ENCODE assay signal across 25 cellular contexts in genomic region chr6:106823732-106824351, GRCh38.
DNase-seq lines count a peak whose midpoint lies in the region; ATAC-seq and TF ChIP-seq lines count a peak whose summit lies in the region.
"Had no signal": no experiment of that assay in that cellular context is flagged by ENCODE, and none has a peak within 500 bp of the region (broad histone marks: within the 10 kb centered on the region; RNA-seq: fewer than 3 reads in every experiment).

No MANE protein-coding gene starts in this region.

- WGBS in endodermal cell (ENCODE audit: insufficient coverage in 1 of 2, insufficient read length in 1 of 2), 2 experiments, result 86 to 100% methylated on average over 2 to 10 of the region's 10 CpGs
- WGBS in transverse colon (ENCODE audit: low coverage in 1 of 2), 2 donors, result 42 to 52% methylated on average over 2 to 10 of the region's 10 CpGs

- peaks cover 22% of the 10 kb centered on the region for H3K4me1 Mint-ChIP-seq in endodermal cell
- peaks cover 7% of the 10 kb centered on the region for H3K4me1 Mint-ChIP-seq in stimulated activated memory B cell treated with anti-CD40 and anti-IgM and Interleukin-4, amounts not matched to agents 10 μg/mL and 1 μg/mL and 100 μg/mL, for 72 hours
- H3K4me1 Mint-ChIP-seq in activated T-cell treated with anti-CD3 and anti-CD28 coated beads, Interleukin-2, amount 50 U/mL, for 24 hours (ENCODE audit: low read depth), result no peaks in the 10 kb centered on the region
- H3K4me1 Mint-ChIP-seq: central memory CD8-positive, alpha-beta T cell had no signal

- peak; percentile 96 for ATAC-seq in left lung
- no peak for ATAC-seq in stimulated activated memory B cell treated with anti-CD40 and anti-IgM and Interleukin-4, amounts not matched to agents 10 μg/mL and 1 μg/mL and 100 μg/mL, for 72 hours
- ATAC-seq: HCT116; heart right ventricle; PC-3; stimulated activated naive CD8-positive, alpha-beta T cell treated with anti-CD3 and anti-CD28 coated beads, Interleukin-15, Interleukin-2, amounts not matched to agents 100 U/mL and 50 U/mL, for 24 hours had no signal

- H3K9me3 ChIP-seq in endodermal cell (ENCODE audit: control insufficient read depth, low read length) (no peaks in the 10 kb centered on the region), left lung (peaks cover 0 to 3% of the 10 kb centered on the region in 2 donors), transverse colon (peaks cover 0 to 4% of the 10 kb centered on the region in 2 donors)
- H3K9me3 ChIP-seq: uterus had no signal

- TF ChIP-seq POLR2A in transverse colon (IDR thresholded peaks at IDR 0.05), result no peak

- H3K4me3 Mint-ChIP-seq in endodermal cell, result no peak overlapping the region
- no peak overlapping the region for H3K4me3 Mint-ChIP-seq in stimulated activated memory B cell treated with anti-CD40 and anti-IgM and Interleukin-4, amounts not matched to agents 10 μg/mL and 1 μg/mL and 100 μg/mL, for 72 hours
- no peak overlapping the region for H3K4me3 Mint-ChIP-seq in activated T-cell treated with anti-CD3 and anti-CD28 coated beads, Interleukin-2, amount 50 U/mL, for 24 hours
- H3K4me3 Mint-ChIP-seq: central memory CD8-positive, alpha-beta T cell had no signal

- peaks cover 2% of the 10 kb centered on the region for H3K9me3 Mint-ChIP-seq in endodermal cell
- H3K9me3 Mint-ChIP-seq in stimulated activated memory B cell treated with anti-CD40 and anti-IgM and Interleukin-4, amounts not matched to agents 10 μg/mL and 1 μg/mL and 100 μg/mL, for 72 hours, result peaks cover 6% of the 10 kb centered on the region
- no peaks in the 10 kb centered on the region for H3K9me3 Mint-ChIP-seq in activated T-cell treated with anti-CD3 and anti-CD28 coated beads, Interleukin-2, amount 50 U/mL, for 24 hours
- H3K9me3 Mint-ChIP-seq: central memory CD8-positive, alpha-beta T cell had no signal

- H3K4me3 ChIP-seq in endodermal cell (ENCODE audit: low read length), result no peak overlapping the region
- H3K4me3 ChIP-seq in left lung, result no peak overlapping the region
- H3K4me3 ChIP-seq in transverse colon, result no peak overlapping the region
- H3K4me3 ChIP-seq: BLaER1 treated with 17β-estradiol and CSF1 and Interleukin-3, amounts not matched to agents 10 nM and 100 nM; heart right ventricle; SK-N-MC; uterus had no signal

- no peaks in the 10 kb centered on the region for H3K36me3 ChIP-seq in endodermal cell (ENCODE audit: control insufficient read depth, insufficient read depth, low read length)
- H3K36me3 ChIP-seq in left lung, result no peaks in the 10 kb centered on the region
- no peaks in the 10 kb centered on the region for H3K36me3 ChIP-seq in transverse colon
- H3K36me3 ChIP-seq: BLaER1 treated with 17β-estradiol and CSF1 and Interleukin-3, amounts not matched to agents 10 nM and 100 nM; heart right ventricle; uterus had no signal

- H3K27ac ChIP-seq in endodermal cell (ENCODE audit: low read depth, low read length) (no peak overlapping the region), left lung (no peak overlapping the region), transverse colon (no peak overlapping the region)
- H3K27ac ChIP-seq: BLaER1 treated with 17β-estradiol and CSF1 and Interleukin-3, amounts not matched to agents 10 nM and 100 nM; heart right ventricle; SK-N-MC; uterus had no signal

- TF ChIP-seq EP300 in transverse colon (IDR thresholded peaks at IDR 0.05; ENCODE audit: low read depth), result no peak

- in situ Hi-C loops in transverse colon (cut with MboI; ENCODE audit: low pct_ligation_motif_present in 1 of 4, low pct_unique_long_range_greater_than_20kb in 1 of 4, low sequenced_read_pairs in 3 of 4), result no loop called here

- no peaks in the 10 kb centered on the region for H3K36me3 Mint-ChIP-seq in endodermal cell (ENCODE audit: low read depth)
- H3K36me3 Mint-ChIP-seq in stimulated activated memory B cell treated with anti-CD40 and anti-IgM and Interleukin-4, amounts not matched to agents 10 μg/mL and 1 μg/mL and 100 μg/mL, for 72 hours, result no peaks in the 10 kb centered on the region
- no peaks in the 10 kb centered on the region for H3K36me3 Mint-ChIP-seq in activated T-cell treated with anti-CD3 and anti-CD28 coated beads, Interleukin-2, amount 50 U/mL, for 24 hours (ENCODE audit: low read depth)

- peak overlapping the region; percentile 94 for H3K27ac Mint-ChIP-seq in endodermal cell
- H3K27ac Mint-ChIP-seq in stimulated activated memory B cell treated with anti-CD40 and anti-IgM and Interleukin-4, amounts not matched to agents 10 μg/mL and 1 μg/mL and 100 μg/mL, for 72 hours, result no peak overlapping the region
- H3K27ac Mint-ChIP-seq in activated T-cell treated with anti-CD3 and anti-CD28 coated beads, Interleukin-2, amount 50 U/mL, for 24 hours, result no peak overlapping the region

- H3K27me3 Mint-ChIP-seq in endodermal cell (ENCODE audit: insufficient read depth), result no peaks in the 10 kb centered on the region
- no peaks in the 10 kb centered on the region for H3K27me3 Mint-ChIP-seq in stimulated activated memory B cell treated with anti-CD40 and anti-IgM and Interleukin-4, amounts not matched to agents 10 μg/mL and 1 μg/mL and 100 μg/mL, for 72 hours
- H3K27me3 Mint-ChIP-seq in activated T-cell treated with anti-CD3 and anti-CD28 coated beads, Interleukin-2, amount 50 U/mL, for 24 hours, result peaks cover 9% of the 10 kb centered on the region

- intact Hi-C loops in left lung (cut with DNase I), result no loop called here
- intact Hi-C loops in transverse colon (cut with DNase I; ENCODE audit: low total_unique reads), result no loop called here

- TF ChIP-seq CTCF in endodermal cell (conservative IDR thresholded peaks at IDR 0.05) (no peak), left lung (IDR thresholded peaks at IDR 0.05) (no peak), transverse colon (IDR thresholded peaks at IDR 0.05) (no peak)

- DNase-seq in NCI-H510A treated with DMSO at 0.1 percent for 48 hours (lab: John Stamatoyannopoulos, UW), result peak; percentile 4
- no peak for DNase-seq in NCI-H510A (lab: John Stamatoyannopoulos, UW)
- peak; percentile 91 for DNase-seq in endodermal cell
- peak in 1 of 2 donors; percentile 53 for DNase-seq in left lung
- DNase-seq in transverse colon, result peak; percentile 36
- no peak for DNase-seq in pons (ENCODE audit: low spot score)
- no peak for DNase-seq in activated T-cell treated with anti-CD3 and anti-CD28 coated beads, Interleukin-2, amount 50 U/mL, for 24 hours
- DNase-seq: activated CD4-positive, CD25-positive, alpha-beta regulatory T cell treated with anti-CD3 and anti-CD28 coated beads, Interleukin-2, amount 50 U/mL, for 72 hours; activated effector memory CD4-positive, alpha-beta T cell treated with Interleukin-2 at 50 U/mL for 16 hours; amygdala; effector CD8-positive, alpha-beta T cell; heart right ventricle; NCI-H1694; NCI-H524 treated with DMSO at 0.1 percent for 48 hours; PC-3; retina; stimulated activated CD4-positive, alpha-beta T cell treated with anti-CD3 and anti-CD28 coated beads, Interleukin-15, amount 100 ng/mL, for 24 hours; stimulated activated naive CD8-positive, alpha-beta T cell treated with anti-CD3 and anti-CD28 coated beads, Interleukin-15, Interleukin-2, amounts not matched to agents 100 U/mL and 50 U/mL, for 24 hours; T-helper 9 cell; uterus had no signal

- H3K27me3 ChIP-seq in endodermal cell (ENCODE audit: control insufficient read depth, insufficient read depth, low read length, poor library complexity, severe bottlenecking), result no peaks in the 10 kb centered on the region
- no peaks in the 10 kb centered on the region for H3K27me3 ChIP-seq in left lung
- no peaks in the 10 kb centered on the region for H3K27me3 ChIP-seq in transverse colon
- H3K27me3 ChIP-seq: BLaER1 treated with 17β-estradiol and CSF1 and Interleukin-3, amounts not matched to agents 10 nM and 100 nM; uterus had no signal

- H3K4me1 ChIP-seq in endodermal cell (ENCODE audit: control insufficient read depth, insufficient read depth, low read length), result peaks cover 5% of the 10 kb centered on the region
- no peaks in the 10 kb centered on the region for H3K4me1 ChIP-seq in left lung
- H3K4me1 ChIP-seq in transverse colon, result no peaks in the 10 kb centered on the region
- H3K4me1 ChIP-seq: BLaER1 treated with 17β-estradiol and CSF1 and Interleukin-3, amounts not matched to agents 10 nM and 100 nM; heart right ventricle; uterus had no signal

- no peak overlapping the region for H3K9ac ChIP-seq in endodermal cell (ENCODE audit: extremely low read depth, low read length, poor library complexity, severe bottlenecking)
- H3K9ac ChIP-seq: BLaER1 treated with 17β-estradiol and CSF1 and Interleukin-3, amounts not matched to agents 10 nM and 100 nM had no signal

Comparison
In these comparisons a context has a peak if more than half of its experiments do, and no peak if none do; other contexts are left out.
1. DNase-seq: peak in NCI-H510A treated with DMSO at 0.1 percent for 48 hours (single experiment), endodermal cell (single experiment) and transverse colon (single experiment); none in NCI-H510A (single experiment), pons (single experiment) and activated T-cell treated with anti-CD3 and anti-CD28 coated beads, Interleukin-2, amount 50 U/mL, for 24 hours (single experiment).